28 cellular contexts compared by ENCODE assay signal in the genomic region with DNA sequence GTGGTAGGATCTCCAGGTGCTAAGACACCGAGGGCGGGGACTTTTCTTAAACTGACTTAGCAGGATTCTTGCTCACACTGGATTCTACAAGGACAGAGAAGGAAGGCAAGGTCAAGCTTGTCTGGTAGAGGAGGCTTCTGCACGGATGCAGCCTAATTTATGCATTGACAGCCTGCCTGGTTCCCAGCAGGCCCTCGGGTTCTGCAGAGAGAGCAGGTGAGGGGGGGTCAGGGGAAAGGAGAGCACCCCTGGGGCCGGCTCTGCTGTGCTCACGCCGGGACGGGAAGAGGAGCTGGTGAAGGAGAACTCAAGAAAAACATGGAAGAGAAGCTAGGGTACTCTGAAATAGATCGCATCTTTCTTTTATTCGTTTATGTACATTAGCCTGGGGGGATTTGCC. TPM values are rescaled to one million over a fixed set of nuclear protein-coding genes. Genes with fewer than 3 reads are reported as not detected.
DNase-seq lines count a peak whose midpoint lies in the region; ATAC-seq, FAIRE-seq and TF ChIP-seq lines count a peak whose summit lies in the region.
"Had no signal": no experiment of that assay in that cellular context is flagged by ENCODE, and none has a peak within 500 bp of the region (broad histone marks: within the 10 kb centered on the region; RNA-seq: fewer than 3 reads in every experiment).

No MANE protein-coding gene starts in this region.

- H3K27ac ChIP-seq in GM23338 (ENCODE audit: low read depth), result no peak overlapping the region
- peak overlapping the region; percentile 16 for H3K27ac ChIP-seq in caudate nucleus (ENCODE audit: low read depth, low read length)
- peak overlapping the region; percentile 88 for H3K27ac ChIP-seq in suprapubic skin
- H3K27ac ChIP-seq in pancreas, result no peak overlapping the region
- H3K27ac ChIP-seq: BLaER1 had no signal

- intact Hi-C loops in pancreas (cut with DNase I), result no loop called here

- H3K4me1 ChIP-seq in GM23338 (ENCODE audit: insufficient read depth) (no peaks in the 10 kb centered on the region), suprapubic skin (peaks cover 49% of the 10 kb centered on the region), pancreas (no peaks in the 10 kb centered on the region)
- H3K4me1 ChIP-seq: HAP-1 had no signal

- H3K4me1 Mint-ChIP-seq in GM23338, result peaks cover 22% of the 10 kb centered on the region
- H3K4me1 Mint-ChIP-seq: activated CD4-positive, alpha-beta T cell treated with anti-CD3 and anti-CD28 coated beads for 36 hours had no signal

- ATAC-seq in GM23338, result peak; percentile 83
- ATAC-seq in SK-N-SH treated with all-trans-retinoic acid at 6 μM for 48 hours, result no peak
- no peak for ATAC-seq in pancreas
- ATAC-seq: activated CD4-positive, alpha-beta T cell treated with anti-CD3 and anti-CD28 coated beads for 36 hours; activated T-cell treated with anti-CD3 and anti-CD28 coated beads, Interleukin-2, amount 50 U/mL, for 4 hours; GM12878 had no signal

- H3F3A ChIP-seq in GM23338 (replicated peaks; ENCODE audit: low read depth), result no peaks in the 10 kb centered on the region

- H3K36me3 ChIP-seq in GM23338 (ENCODE audit: insufficient read depth) (peaks cover 4% of the 10 kb centered on the region; the same call in 1 of the 2 replicates), suprapubic skin (peaks cover 30% of the 10 kb centered on the region), pancreas (peaks cover 0 to 28% (median 7%) of the 10 kb centered on the region in 3 donors)
- H3K36me3 ChIP-seq: HAP-1 had no signal

- no peak overlapping the region for H3K4me3 ChIP-seq in GM23338
- H3K4me3 ChIP-seq in suprapubic skin, result no peak overlapping the region
- no peak overlapping the region for H3K4me3 ChIP-seq in pancreas
- H3K4me3 ChIP-seq: BLaER1, GM12878, HAP-1 had no signal

- no peaks in the 10 kb centered on the region for H3K9me3 Mint-ChIP-seq in GM23338
- H3K9me3 Mint-ChIP-seq: activated T-cell treated with anti-CD3 and anti-CD28 coated beads, Interleukin-2, amount 50 U/mL, for 4 hours; IgD-negative memory B cell; T-helper 1 cell treated with Interleukin-12 subunit alpha and Interleukin-12 subunit beta and Interleukin-4 antibody, amounts not matched to agents 30 μg/mL and 1 μg/mL, for 36 hours had no signal

- H3K27me3 ChIP-seq in GM23338 (ENCODE audit: insufficient read depth) (no peaks in the 10 kb centered on the region), suprapubic skin (no peaks in the 10 kb centered on the region), pancreas (no peaks in the 10 kb centered on the region)
- H3K27me3 ChIP-seq: BLaER1 had no signal

- TF ChIP-seq EP300 in suprapubic skin (IDR thresholded peaks at IDR 0.05), result no peak

- no peak overlapping the region for H3K4me2 ChIP-seq in GM23338
- H3K4me2 ChIP-seq: BLaER1 had no signal

- H3K36me3 Mint-ChIP-seq in GM23338 (ENCODE audit: low read depth), result peaks cover 28% of the 10 kb centered on the region
- H3K36me3 Mint-ChIP-seq: IgD-negative memory B cell had no signal

- TF ChIP-seq CTCF in GM23338 (conservative IDR thresholded peaks at IDR 0.05; ENCODE audit: low read depth in 2 of 2) (no peak), suprapubic skin (IDR thresholded peaks at IDR 0.05) (no peak), pancreas (IDR thresholded peaks at IDR 0.05) (no peak)

- no peak overlapping the region for H3K4me3 Mint-ChIP-seq in GM23338
- H3K4me3 Mint-ChIP-seq: activated CD4-positive, alpha-beta T cell treated with anti-CD3 and anti-CD28 coated beads for 36 hours; activated T-cell treated with anti-CD3 and anti-CD28 coated beads, Interleukin-2, amount 50 U/mL, for 4 hours; IgD-negative memory B cell; T-helper 1 cell treated with Interleukin-12 subunit alpha and Interleukin-12 subunit beta and Interleukin-4 antibody, amounts not matched to agents 30 μg/mL and 1 μg/mL, for 36 hours had no signal

- DNase-seq in GM23338 (ENCODE audit: low spot score) (no peak), caudate nucleus (lab: John Stamatoyannopoulos, UW) (no peak), left kidney (ENCODE audit: low read depth, low spot score) (peak; percentile 40), suprapubic skin (ENCODE audit: low spot score in 2 of 2) (no peak), pancreas (no peak)
- DNase-seq in stimulated activated CD4-positive, alpha-beta T cell treated with anti-CD3 and anti-CD28 coated beads, Interleukin-1b, Interleukin-23, amount 100 ng/mL, for 48 hours, result no peak
- DNase-seq: activated CD4-positive, alpha-beta T cell treated with anti-CD3 and anti-CD28 coated beads for 36 hours; activated CD8-positive, alpha-beta memory T cell treated with anti-CD3 and anti-CD28 coated beads for 24 hours; activated naive CD4-positive, alpha-beta T cell treated with Interleukin-2 at 50 U/mL for 16 hours; activated T-cell treated with anti-CD3 and anti-CD28 coated beads, Interleukin-2, amount 50 U/mL, for 4 hours; amygdala; dermis blood vessel endothelial cell; glutamatergic neuron; mesenchymal stem cell; NCI-H1105; NCI-H1930; NCI-H526 treated with DMSO at 0.1 percent for 48 hours; nucleus accumbens; stimulated activated CD4-positive, alpha-beta T cell treated with anti-CD3 and anti-CD28 coated beads, Interleukin-12 subunit alpha, Interleukin-12 subunit beta, amount 100 ng/mL, for 4 hours; stimulated activated CD4-positive, alpha-beta T cell treated with anti-CD3 and anti-CD28 coated beads, Interleukin-4, amount 100 ng/mL, for 4 hours; stimulated activated naive CD4-positive, alpha-beta T cell treated with Interleukin-2 at 50 U/mL for 16 hours had no signal

- H2AFZ ChIP-seq in GM23338, result no peak overlapping the region

- TF ChIP-seq POLR2A in suprapubic skin (IDR thresholded peaks at IDR 0.05), result no peak

- no peak for FAIRE-seq in pancreas (lab: Jason Lieb, UNC)
- FAIRE-seq: GM12878, RCC 7860 had no signal

- H3K9me3 ChIP-seq in suprapubic skin, result no peaks in the 10 kb centered on the region
- H3K9me3 ChIP-seq in pancreas, result no peaks in the 10 kb centered on the region
- H3K9me3 ChIP-seq: BLaER1, HAP-1 had no signal

- no peaks in the 10 kb centered on the region for H3K9me2 ChIP-seq in GM23338 (ENCODE audit: insufficient read depth)

- peaks cover 9% of the 10 kb centered on the region for H3K27me3 Mint-ChIP-seq in GM23338 (ENCODE audit: insufficient read depth, low read depth, poor library complexity)
- H3K27me3 Mint-ChIP-seq: activated CD4-positive, alpha-beta T cell treated with anti-CD3 and anti-CD28 coated beads for 36 hours; IgD-negative memory B cell had no signal

- no peak overlapping the region for H3K27ac Mint-ChIP-seq in GM23338
- H3K27ac Mint-ChIP-seq: activated CD4-positive, alpha-beta T cell treated with anti-CD3 and anti-CD28 coated beads for 36 hours; IgD-negative memory B cell; T-helper 1 cell treated with Interleukin-12 subunit alpha and Interleukin-12 subunit beta and Interleukin-4 antibody, amounts not matched to agents 30 μg/mL and 1 μg/mL, for 36 hours had no signal

- no peaks in the 10 kb centered on the region for H3K79me2 ChIP-seq in GM23338 (replicated peaks; ENCODE audit: insufficient read depth)

- WGBS in suprapubic skin, result 47% methylated on average over 10 of the region's 10 CpGs
- 85 to 86% methylated on average over 10 of the region's 10 CpGs for WGBS in pancreas, 2 donors

- H4K20me1 ChIP-seq in GM23338 (replicated peaks; ENCODE audit: insufficient read depth), result no peaks in the 10 kb centered on the region
- H4K20me1 ChIP-seq: BLaER1 had no signal

TF ChIP-seq in SK-N-SH treated with all-trans-retinoic acid at 6 μM for 48 hours, 23 proteins besides CTCF, POLR2A, EP300 and RAD21 (continues in another document):
- TF ChIP-seq ZC3H10 (CRISPR knock-in tag; IDR thresholded peaks at IDR 0.05), result no peak
- no peak for TF ChIP-seq CSDC2 (CRISPR knock-in tag; IDR thresholded peaks at IDR 0.05)
- TF ChIP-seq SNAI2 (CRISPR knock-in tag; IDR thresholded peaks at IDR 0.05), result no peak
- no peak for TF ChIP-seq RARB (CRISPR knock-in tag; IDR thresholded peaks at IDR 0.05)
- TF ChIP-seq BACH2 (CRISPR knock-in tag; IDR thresholded peaks at IDR 0.05; ENCODE audit: borderline replicate concordance), result no peak
- no peak for TF ChIP-seq POU6F1 (CRISPR knock-in tag; IDR thresholded peaks at IDR 0.05; ENCODE audit: borderline replicate concordance, low read depth)

RNA-seq across cellular contexts. Expression of gene ADI1, which starts 46.4 kb away (rescaled TPM):
- total RNA-seq in GM23338 (2014; rRNA removed; shearing (Covaris generic)), result 16.3 and 17.3 TPM in 2 replicates
- polyA plus RNA-seq in GM23338 (2016; fragmentation: Nextera tagmentation; extraction: Ambion mirVana) (31.9 and 34.1 TPM in 2 replicates), pancreas (10 to 100 TPM; 17.8 to 29.7 TPM)
- total RNA-seq in suprapubic skin (10 to 100 TPM; 39.2 to 54.4 (median 45.4) TPM), pancreas (10 to 100 TPM in 5 of 6 donors, 1 to 10 TPM in 1; 9.9 to 26.0 (median 19.2) TPM)

Comparison
In these comparisons a context has a peak if more than half of its experiments do, and no peak if none do; other contexts are left out.
1. H3K27ac ChIP-seq: peak in caudate nucleus (single experiment) and suprapubic skin (single experiment); none in GM23338 (single experiment) and pancreas (0 of 4).